Comparison of ENCODE assay signal across 23 cellular contexts in genomic region chr14:77904218-77904617, GRCh38.
"Had no signal": no experiment of that assay in that cellular context is flagged by ENCODE, and none has a peak within 500 bp of the region (broad histone marks: within the 10 kb centered on the region; RNA-seq: fewer than 3 reads in every experiment).

No MANE protein-coding gene starts in this region.

- H3K4me2 ChIP-seq: hepatocyte had no signal

- H3K36me3 ChIP-seq: lower lobe of right lung had no signal

- H3K9me3 Mint-ChIP-seq: mesothelial cell of epicardium had no signal

- H3K4me1 ChIP-seq: esophagus muscularis mucosa, foreskin keratinocyte, gastroesophageal sphincter, heart left ventricle, left lung, lower lobe of right lung had no signal

- H3K27me3 ChIP-seq: dorsolateral prefrontal cortex, esophagus muscularis mucosa, foreskin keratinocyte, gastroesophageal sphincter, heart left ventricle, hepatocyte, left lung had no signal

- H3K4me3 Mint-ChIP-seq: mesothelial cell of epicardium had no signal

- H3K27ac ChIP-seq: coronary artery, dorsolateral prefrontal cortex, esophagus muscularis mucosa, foreskin keratinocyte, gastroesophageal sphincter, heart left ventricle, hepatocyte, left lung, lower lobe of right lung had no signal

- H2AFZ ChIP-seq: hepatocyte had no signal

- DNase-seq: dermis blood vessel endothelial cell; dorsolateral prefrontal cortex; effector CD4-positive, alpha-beta T cell; effector memory CD4-positive, alpha-beta T cell; foreskin keratinocyte; heart left ventricle; hypothalamus; left cardiac atrium; left lung; left ventricle myocardium superior; lower lobe of right lung; mesenchymal stem cell; mucosa of descending colon had no signal

- H3K4me3 ChIP-seq: coronary artery, dorsolateral prefrontal cortex, esophagus muscularis mucosa, gastroesophageal sphincter, heart left ventricle, hepatocyte, left lung, lower lobe of right lung, mucosa of descending colon had no signal

- H3K27ac Mint-ChIP-seq: mesothelial cell of epicardium had no signal

- H3K79me2 ChIP-seq: hepatocyte had no signal

- H3K9me3 ChIP-seq: esophagus muscularis mucosa, gastroesophageal sphincter, left lung, lower lobe of right lung, mucosa of descending colon had no signal

- FAIRE-seq: colon, endothelial cell of umbilical vein, frontal cortex, islet of Langerhans, keratinocyte had no signal

- ATAC-seq: foreskin keratinocyte, gastroesophageal sphincter, heart left ventricle, left cardiac atrium, left lung, left ventricle myocardium superior, lower lobe of right lung, mucosa of descending colon had no signal
